3 cellular contexts compared by ENCODE assay signal in genomic region chr4:40972722-40973121, GRCh38.
"Had no signal": no experiment of that assay in that cellular context is flagged by ENCODE, and none has a peak within 500 bp of the region (broad histone marks: within the 10 kb centered on the region; RNA-seq: fewer than 3 reads in every experiment).

No MANE protein-coding gene starts in this region.

- H3K4me3 ChIP-seq: GM12878 had no signal

- ATAC-seq: GM12878 had no signal

- DNase-seq: GDM1, GF-D8 had no signal
